11 cellular contexts compared by ENCODE assay signal in the genomic region with DNA sequence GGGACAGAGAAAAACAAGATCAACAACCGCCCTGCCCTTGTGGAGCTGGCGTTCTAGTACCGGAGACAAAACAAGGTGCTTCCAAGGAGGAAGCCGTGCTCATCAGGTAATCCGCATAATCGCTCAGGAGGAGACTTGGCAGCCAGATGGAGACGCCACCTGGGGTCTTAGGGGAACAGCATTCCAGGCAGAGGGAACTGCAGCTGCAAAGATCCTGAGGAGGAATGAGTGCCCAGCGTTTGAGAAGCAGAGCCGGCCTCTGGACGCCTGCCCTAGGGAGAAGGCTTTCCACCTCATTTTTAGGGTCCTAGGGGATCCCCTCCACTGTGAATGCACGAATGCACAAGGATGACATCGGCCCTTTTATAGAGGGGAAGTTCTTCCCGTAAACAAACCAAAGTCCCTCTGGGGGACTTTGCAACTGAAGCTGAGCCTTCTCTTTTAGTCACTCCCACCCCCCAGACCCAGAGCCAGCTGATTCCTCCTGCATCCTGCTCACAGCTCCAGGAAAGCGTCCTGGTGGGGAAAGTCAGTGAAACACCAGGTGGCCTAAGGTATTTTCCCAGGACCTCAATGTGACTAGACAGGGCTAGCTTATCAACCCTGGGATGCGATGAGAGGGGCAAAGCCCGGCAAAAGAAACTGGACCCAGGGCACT. TPM values are rescaled to one million over a fixed set of nuclear protein-coding genes. Genes with fewer than 3 reads are reported as not detected.
DNase-seq lines count a peak whose midpoint lies in the region; ATAC-seq and TF ChIP-seq lines count a peak whose summit lies in the region.
"Had no signal": no experiment of that assay in that cellular context is flagged by ENCODE, and none has a peak within 500 bp of the region (broad histone marks: within the 10 kb centered on the region; RNA-seq: fewer than 3 reads in every experiment).

No MANE protein-coding gene starts in this region.

- intact Hi-C loops in activated T-helper 1 cell treated with anti-CD3 and anti-CD28 coated beads, Interleukin-12 subunit alpha, Interleukin-12 subunit beta, Interleukin-2, Interleukin-4 antibody, amounts not matched to agents 30 ng/mL and 10 ng/mL and 1 ng/mL, durations not matched to agents 14 hours and 24 hours and 36 hours (cut with micrococcal nuclease), result no loop called here
- intact Hi-C loops in upper lobe of right lung (cut with DNase I), result no loop called here
- intact Hi-C loops in tibial artery (cut with DNase I; ENCODE audit: low total_unique reads), result no loop called here

- H3K27ac Mint-ChIP-seq in activated T-helper 1 cell treated with anti-CD3 and anti-CD28 coated beads, Interleukin-12 subunit alpha, Interleukin-12 subunit beta, Interleukin-2, Interleukin-4 antibody, amounts not matched to agents 30 ng/mL and 10 ng/mL and 1 ng/mL, durations not matched to agents 14 hours and 24 hours and 36 hours, result peak overlapping the region; percentile 29
- H3K27ac Mint-ChIP-seq in mesothelial cell of epicardium, result peak overlapping the region; percentile 96

- H3K4me1 ChIP-seq in upper lobe of right lung (peaks cover 15% of the 10 kb centered on the region), tibial artery (peaks cover 0 to 44% (median 37%) of the 10 kb centered on the region in 4 donors)

- peak; percentile 71 for DNase-seq in NCI-H2107 treated with DMSO at 0.1 percent for 48 hours (lab: John Stamatoyannopoulos, UW; ENCODE audit: unreplicated experiment)
- no peak for DNase-seq in NCI-H2107 (lab: John Stamatoyannopoulos, UW)
- DNase-seq in activated T-helper 1 cell treated with anti-CD3 and anti-CD28 coated beads, Interleukin-12 subunit alpha, Interleukin-12 subunit beta, Interleukin-2, Interleukin-4 antibody, amounts not matched to agents 30 ng/mL and 10 ng/mL and 1 ng/mL, durations not matched to agents 14 hours and 24 hours and 36 hours (ENCODE audit: low spot score), result no peak
- DNase-seq in mesothelial cell of epicardium (ENCODE audit: low spot score in 2 of 2, unreplicated experiment in 2 of 2), result no peak
- no peak for DNase-seq in upper lobe of right lung
- no peak for DNase-seq in substantia nigra (lab: John Stamatoyannopoulos, UW)
- no peak for DNase-seq in tibial artery
- DNase-seq: activated CD4-positive, CD25-positive, alpha-beta regulatory T cell treated with anti-CD3 and anti-CD28 coated beads, Interleukin-2, amount 50 U/mL, for 72 hours; NCI-H187 had no signal

- ATAC-seq in upper lobe of right lung, result no peak
- ATAC-seq in GM19455 (IDR thresholded peaks at IDR 0.05; ENCODE audit: unreplicated experiment), result no peak

- H3K36me3 ChIP-seq in upper lobe of right lung (no peaks in the 10 kb centered on the region), tibial artery (no peaks in the 10 kb centered on the region)
- H3K36me3 ChIP-seq: right atrium auricular region had no signal

- H3K27ac ChIP-seq in upper lobe of right lung (peak overlapping the region; percentile 61), substantia nigra (ENCODE audit: low read depth, low read length, poor library complexity, severe bottlenecking) (no peak overlapping the region), tibial artery (no peak overlapping the region)
- H3K27ac ChIP-seq: right atrium auricular region had no signal

- H3K4me3 Mint-ChIP-seq in activated T-helper 1 cell treated with anti-CD3 and anti-CD28 coated beads, Interleukin-12 subunit alpha, Interleukin-12 subunit beta, Interleukin-2, Interleukin-4 antibody, amounts not matched to agents 30 ng/mL and 10 ng/mL and 1 ng/mL, durations not matched to agents 14 hours and 24 hours and 36 hours, result no peak overlapping the region
- no peak overlapping the region for H3K4me3 Mint-ChIP-seq in mesothelial cell of epicardium

- no peaks in the 10 kb centered on the region for H3K36me3 Mint-ChIP-seq in activated T-helper 1 cell treated with anti-CD3 and anti-CD28 coated beads, Interleukin-12 subunit alpha, Interleukin-12 subunit beta, Interleukin-2, Interleukin-4 antibody, amounts not matched to agents 30 ng/mL and 10 ng/mL and 1 ng/mL, durations not matched to agents 14 hours and 24 hours and 36 hours (ENCODE audit: low read depth)
- H3K36me3 Mint-ChIP-seq in mesothelial cell of epicardium, result no peaks in the 10 kb centered on the region

- H3K9me3 Mint-ChIP-seq in activated T-helper 1 cell treated with anti-CD3 and anti-CD28 coated beads, Interleukin-12 subunit alpha, Interleukin-12 subunit beta, Interleukin-2, Interleukin-4 antibody, amounts not matched to agents 30 ng/mL and 10 ng/mL and 1 ng/mL, durations not matched to agents 14 hours and 24 hours and 36 hours, result no peaks in the 10 kb centered on the region
- no peaks in the 10 kb centered on the region for H3K9me3 Mint-ChIP-seq in mesothelial cell of epicardium

- H3K27me3 Mint-ChIP-seq in activated T-helper 1 cell treated with anti-CD3 and anti-CD28 coated beads, Interleukin-12 subunit alpha, Interleukin-12 subunit beta, Interleukin-2, Interleukin-4 antibody, amounts not matched to agents 30 ng/mL and 10 ng/mL and 1 ng/mL, durations not matched to agents 14 hours and 24 hours and 36 hours (ENCODE audit: insufficient read depth), result no peaks in the 10 kb centered on the region
- H3K27me3 Mint-ChIP-seq in mesothelial cell of epicardium (ENCODE audit: low read depth), result no peaks in the 10 kb centered on the region

- TF ChIP-seq CTCF in mesothelial cell of epicardium (IDR thresholded peaks at IDR 0.05; ENCODE audit: unreplicated experiment), result no peak
- TF ChIP-seq CTCF in upper lobe of right lung (IDR thresholded peaks at IDR 0.05), result no peak
- TF ChIP-seq CTCF in tibial artery (IDR thresholded peaks at IDR 0.05), result no peak

- H3K9me3 ChIP-seq in upper lobe of right lung (no peaks in the 10 kb centered on the region), tibial artery (no peaks in the 10 kb centered on the region)
- H3K9me3 ChIP-seq: right atrium auricular region had no signal

- no peaks in the 10 kb centered on the region for H3K27me3 ChIP-seq in upper lobe of right lung
- no peaks in the 10 kb centered on the region for H3K27me3 ChIP-seq in tibial artery
- H3K27me3 ChIP-seq: right atrium auricular region had no signal

- no peaks in the 10 kb centered on the region for H3K4me1 Mint-ChIP-seq in activated T-helper 1 cell treated with anti-CD3 and anti-CD28 coated beads, Interleukin-12 subunit alpha, Interleukin-12 subunit beta, Interleukin-2, Interleukin-4 antibody, amounts not matched to agents 30 ng/mL and 10 ng/mL and 1 ng/mL, durations not matched to agents 14 hours and 24 hours and 36 hours (ENCODE audit: low read depth)
- peaks cover 35% of the 10 kb centered on the region for H3K4me1 Mint-ChIP-seq in mesothelial cell of epicardium

- no peak overlapping the region for H3K4me3 ChIP-seq in upper lobe of right lung
- no peak overlapping the region for H3K4me3 ChIP-seq in tibial artery
- H3K4me3 ChIP-seq: right atrium auricular region had no signal

RNA-seq across cellular contexts. Expression of gene MPRIP, which starts 13.2 kb away (rescaled TPM):
- total RNA-seq in activated T-helper 1 cell treated with anti-CD3 and anti-CD28 coated beads, Interleukin-12 subunit alpha, Interleukin-12 subunit beta, Interleukin-2, Interleukin-4 antibody, amounts not matched to agents 30 ng/mL and 10 ng/mL and 1 ng/mL, durations not matched to agents 14 hours and 24 hours and 36 hours, result 169 and 175 TPM in 2 replicates
- total RNA-seq in mesothelial cell of epicardium (224 to 228 TPM (median 225 TPM) in 3 replicates), upper lobe of right lung (333 TPM)

RNA-seq across cellular contexts. Expression of gene TNFRSF13B, which starts 57.1 kb away (rescaled TPM):
- not detected in 2 replicates for total RNA-seq in activated T-helper 1 cell treated with anti-CD3 and anti-CD28 coated beads, Interleukin-12 subunit alpha, Interleukin-12 subunit beta, Interleukin-2, Interleukin-4 antibody, amounts not matched to agents 30 ng/mL and 10 ng/mL and 1 ng/mL, durations not matched to agents 14 hours and 24 hours and 36 hours
- total RNA-seq in mesothelial cell of epicardium (not detected in 3 replicates), upper lobe of right lung (not detected)
- total RNA-seq: right atrium auricular region had no signal
